Comparison of ENCODE assay signal across 2 cellular contexts in genomic region chr9:95351051-95351450, GRCh38.
TF ChIP-seq lines count a peak whose summit lies in the region.

No MANE protein-coding gene starts in this region.

TF ChIP-seq in GM23338, 12 proteins besides CTCF, POLR2A, EP300 and RAD21:
- TF ChIP-seq ETS1 (IDR thresholded peaks at IDR 0.05), result no peak
TF ChIP-seq in GM23338: peak in this region for 0.

TF ChIP-seq in H1, 55 proteins besides CTCF, POLR2A, EP300 and RAD21:
- TF ChIP-seq CTBP2 (IDR thresholded peaks at IDR 0.05; ENCODE audit: borderline replicate concordance, insufficient read depth, insufficient read length, low read length) (no peak), HDAC2 (IDR thresholded peaks at IDR 0.05; ENCODE audit: borderline replicate concordance in 1 of 2, low read depth in 2 of 2, low read length in 2 of 2) (no peak), BCL11A (IDR thresholded peaks at IDR 0.05; ENCODE audit: low read depth in 2 of 2, low read length in 2 of 2) (no peak), CBX8 (IDR thresholded peaks at IDR 0.05; ENCODE audit: borderline replicate concordance, low read depth, low read length) (no peak), CHD2 (IDR thresholded peaks at IDR 0.05; ENCODE audit: low read length) (no peak), SIRT6 (IDR thresholded peaks at IDR 0.05; ENCODE audit: low read length) (no peak), KDM1A (IDR thresholded peaks at IDR 0.05; ENCODE audit: borderline replicate concordance, low read length) (no peak), HDAC6 (IDR thresholded peaks at IDR 0.05; ENCODE audit: low read depth, low read length) (no peak), EGR1 (IDR thresholded peaks at IDR 0.05; ENCODE audit: borderline replicate concordance, low read depth, low read length) (no peak), USF2 (IDR thresholded peaks at IDR 0.05; ENCODE audit: low read length) (no peak), FOSL1 (IDR thresholded peaks at IDR 0.05; ENCODE audit: insufficient read depth, low read depth, low read length) (no peak), TCF12 (IDR thresholded peaks at IDR 0.05; ENCODE audit: low read depth, low read length) (no peak), E2F6 (IDR thresholded peaks at IDR 0.05) (no peak), RNF2 (IDR thresholded peaks at IDR 0.05; ENCODE audit: borderline replicate concordance, low read depth, low read length, missing control alignments, poor library complexity, severe bottlenecking) (no peak), RXRA (IDR thresholded peaks at IDR 0.05; ENCODE audit: insufficient read depth, low read depth, low read length) (no peak)
